8 cellular contexts compared by ENCODE assay signal in genomic region chr13:50755862-50756685, GRCh38.
DNase-seq lines count a peak whose midpoint lies in the region; ATAC-seq, FAIRE-seq and TF ChIP-seq lines count a peak whose summit lies in the region.
"Not testable (repeated sequence)": the region's sequence is repeated elsewhere in the genome, so short reads cannot be mapped to it uniquely, and the experiment has no call there.

No MANE protein-coding gene starts in this region.

- 78% methylated on average over 8 of the region's 8 CpGs for WGBS in HUES64
- WGBS in GM12878 (ENCODE audit: insufficient coverage, insufficient replicate concordance, low lambda C conversion rate, missing lambda C conversion rate): 41% methylated on average over 8 of the region's 8 CpGs

- not testable (repeated sequence) for TF ChIP-seq CTCF in GM12878 (IDR thresholded peaks at IDR 0.05 in 2 of 3, conservative IDR thresholded peaks at IDR 0.05 in 1 of 3; ENCODE audit: control insufficient read depth in 2 of 3, extremely low read depth in 1 of 3, insufficient read depth in 1 of 3, low read depth in 3 of 3, low read length in 3 of 3)

- not testable (repeated sequence) for FAIRE-seq in GM12878 (lab: Jason Lieb, UNC)

- BruUV-seq in GM12878 (replicated peaks; lab: Mats Ljungman, UMichigan): not testable (repeated sequence)

- H3K4me1 ChIP-seq in HUES64 (ENCODE audit: insufficient read depth, low read length); GM12878 (ENCODE audit: control insufficient read depth, insufficient read depth, low read length): not testable (repeated sequence)

- H3K27ac Mint-ChIP-seq in stimulated activated naive B cell treated with anti-CD40 and anti-IgM and Interleukin-4, amounts not matched to agents 10 μg/mL and 1 μg/mL and 100 μg/mL, for 72 hours: peak overlapping the region; percentile 60

- not testable (repeated sequence) for H3K9ac ChIP-seq in HUES64 (ENCODE audit: low read depth, low read length); GM12878 (ENCODE audit: control insufficient read depth, insufficient read depth, low read length)

- DNase-seq in DMS53 (lab: John Stamatoyannopoulos, UW) (peak; percentile 37), NCI-H1436 (lab: John Stamatoyannopoulos, UW) (peak; percentile 72), NCI-H345 (lab: John Stamatoyannopoulos, UW) (peak; percentile 95), RPMI7951 (ENCODE audit: low read depth) (peak; percentile 48), kidney tubule cell (ENCODE audit: low spot score) (peak; percentile 13)
- DNase-seq in GM12878 (ENCODE audit: low read depth, low spot score): not testable (repeated sequence)
- DNase-seq in stimulated activated naive B cell treated with anti-CD40 and anti-IgM and Interleukin-4, amounts not matched to agents 10 μg/mL and 1 μg/mL and 100 μg/mL, for 72 hours: peak; percentile 55

- H2AFZ ChIP-seq in GM12878 (ENCODE audit: control insufficient read depth, low read depth, low read length): peak overlapping the region; percentile 9

- SMC1A ChIA-PET in GM12878 (lab: Charles Lee; ENCODE audit: uncharacterized antibody, unreplicated experiment): interaction anchor here (0.6 to 1.6 kb wide), 2 partner anchors 45 to 163 kb away, joined by 3 to 4 read pairs; no protein-coding TSS in a partner anchor

- RAD21 ChIA-PET in GM12878 (lab: Charles Lee; ENCODE audit: unreplicated experiment): interaction anchor here (0.7 to 2.0 kb wide), 5 partner anchors 24 to 161 kb away, joined by 3 to 11 read pairs (median 4); no protein-coding TSS in a partner anchor

- POLR2A ChIA-PET in GM12878 (lab: Charles Lee): interaction anchor here (1.0 kb wide), 1 partner anchor 10 kb away, joined by 3 read pairs; no protein-coding TSS in a partner anchor

- not testable (repeated sequence) for TF ChIP-seq POLR2A in GM12878 (IDR thresholded peaks at IDR 0.05; ENCODE audit: low read depth, low read length)

- not testable (repeated sequence) for H3K36me3 ChIP-seq in HUES64 (ENCODE audit: insufficient read depth, low read length); GM12878 (ENCODE audit: control insufficient read depth in 2 of 2, insufficient read depth in 2 of 2, low read length in 1 of 2)

- H3K27me3 ChIP-seq in HUES64 (ENCODE audit: insufficient read depth, low read length); GM12878 (replicated peaks in 1 of 2; ENCODE audit: control insufficient read depth in 2 of 2, insufficient read depth in 2 of 2, low read length in 1 of 2): not testable (repeated sequence)

- H3K4me3 ChIP-seq in HUES64 (ENCODE audit: low read length); GM12878: not testable (repeated sequence)

- H4K20me1 ChIP-seq in GM12878 (ENCODE audit: control insufficient read depth, insufficient read depth): not testable (repeated sequence)

- intact Hi-C loops in GM12878 (cut with micrococcal nuclease; ENCODE audit: unreplicated experiment): not testable (repeated sequence)

- H3K9me3 ChIP-seq in HUES64 (ENCODE audit: insufficient read depth, low read depth, low read length): peaks cover 13% of the 10 kb centered on the region; the same call in 1 of the 2 replicates
- not testable (repeated sequence) for H3K9me3 ChIP-seq in GM12878 (replicated peaks; ENCODE audit: control insufficient read depth, insufficient read depth, low read length)

- in situ Hi-C loops in GM12878 (cut with MboI): not testable (repeated sequence)

- TF ChIP-seq EP300 in GM12878 (IDR thresholded peaks at IDR 0.05; ENCODE audit: borderline replicate concordance in 1 of 2, control insufficient read depth in 1 of 2, low read depth in 2 of 2, low read length in 2 of 2): not testable (repeated sequence)

- peak; percentile 61 for ATAC-seq in GM12878
- peak; percentile 61 to 78 for ATAC-seq in stimulated activated naive B cell treated with anti-CD40 and anti-IgM and Interleukin-4, amounts not matched to agents 10 μg/mL and 1 μg/mL and 100 μg/mL, for 72 hours (replicated peaks)

- H3K4me3 Mint-ChIP-seq in stimulated activated naive B cell treated with anti-CD40 and anti-IgM and Interleukin-4, amounts not matched to agents 10 μg/mL and 1 μg/mL and 100 μg/mL, for 72 hours: peak overlapping the region; percentile 22 to 50

- H3K36me3 Mint-ChIP-seq in stimulated activated naive B cell treated with anti-CD40 and anti-IgM and Interleukin-4, amounts not matched to agents 10 μg/mL and 1 μg/mL and 100 μg/mL, for 72 hours: peaks cover 17 to 38% of the 10 kb centered on the region in 2 donors

- peaks cover 34 to 62% of the 10 kb centered on the region in 2 donors for H3K4me1 Mint-ChIP-seq in stimulated activated naive B cell treated with anti-CD40 and anti-IgM and Interleukin-4, amounts not matched to agents 10 μg/mL and 1 μg/mL and 100 μg/mL, for 72 hours

- CTCF ChIA-PET in GM12878 (lab: Yijun Ruan, JAX): interaction anchor here (0.6 to 1.7 kb wide), 5 partner anchors 37 to 671 kb away, joined by 3 to 6 read pairs (median 3); no protein-coding TSS in a partner anchor

- H3K9me3 Mint-ChIP-seq in stimulated activated naive B cell treated with anti-CD40 and anti-IgM and Interleukin-4, amounts not matched to agents 10 μg/mL and 1 μg/mL and 100 μg/mL, for 72 hours: peaks cover 4 to 28% of the 10 kb centered on the region in 2 donors

- not testable (repeated sequence) for TF ChIP-seq RAD21 in GM12878 (IDR thresholded peaks at IDR 0.05; ENCODE audit: insufficient read depth, low read depth, low read length)

- not testable (repeated sequence) for H3K4me2 ChIP-seq in GM12878 (ENCODE audit: control insufficient read depth, insufficient read depth)

- not testable (repeated sequence) for H3K79me2 ChIP-seq in GM12878 (ENCODE audit: control insufficient read depth, insufficient read depth, low read length)

- not testable (repeated sequence) for H3K27me3 Mint-ChIP-seq in stimulated activated naive B cell treated with anti-CD40 and anti-IgM and Interleukin-4, amounts not matched to agents 10 μg/mL and 1 μg/mL and 100 μg/mL, for 72 hours

- peak overlapping the region; percentile 44; the same call in 1 of the 2 replicates for H3K27ac ChIP-seq in HUES64 (ENCODE audit: low read depth, low read length)
- not testable (repeated sequence) for H3K27ac ChIP-seq in GM12878 (ENCODE audit: control insufficient read depth, insufficient read depth)

TF ChIP-seq in GM12878, 131 proteins besides CTCF, POLR2A, EP300 and RAD21:
- peak; percentile 58 for TF ChIP-seq MEF2B (IDR thresholded peaks at IDR 0.05; ENCODE audit: partially characterized antibody, poor library complexity, severe bottlenecking)
